20 cellular contexts compared by ENCODE assay signal in genomic region chr11:44149651-44150050, GRCh38. TPM values are rescaled to one million over a fixed set of nuclear protein-coding genes. Genes with fewer than 3 reads are reported as not detected.
DNase-seq lines count a peak whose midpoint lies in the region; ATAC-seq, FAIRE-seq and TF ChIP-seq lines count a peak whose summit lies in the region.
"Had no signal": no experiment of that assay in that cellular context is flagged by ENCODE, and none has a peak within 500 bp of the region (broad histone marks: within the 10 kb centered on the region; RNA-seq: fewer than 3 reads in every experiment).

No MANE protein-coding gene starts in this region.

- H3K9me3 Mint-ChIP-seq in activated naive CD8-positive, alpha-beta T cell (ENCODE audit: low read depth): peaks cover 23% of the 10 kb centered on the region
- peaks cover 12% of the 10 kb centered on the region for H3K9me3 Mint-ChIP-seq in activated naive CD8-positive, alpha-beta T cell treated with anti-CD3 and anti-CD28 coated beads, Interleukin-2, amount 50 U/mL, for 24 hours
- peaks cover 7% of the 10 kb centered on the region for H3K9me3 Mint-ChIP-seq in stimulated activated memory B cell treated with anti-CD40 and anti-IgM and Interleukin-4, amounts not matched to agents 10 μg/mL and 1 μg/mL and 100 μg/mL, for 72 hours

- H3K4me1 Mint-ChIP-seq in activated naive CD8-positive, alpha-beta T cell (ENCODE audit: low read depth): no peaks in the 10 kb centered on the region
- no peaks in the 10 kb centered on the region for H3K4me1 Mint-ChIP-seq in activated naive CD8-positive, alpha-beta T cell treated with anti-CD3 and anti-CD28 coated beads, Interleukin-2, amount 50 U/mL, for 24 hours
- H3K4me1 Mint-ChIP-seq in stimulated activated memory B cell treated with anti-CD40 and anti-IgM and Interleukin-4, amounts not matched to agents 10 μg/mL and 1 μg/mL and 100 μg/mL, for 72 hours: peaks cover 4% of the 10 kb centered on the region

- TF ChIP-seq CTCF in fibroblast of pulmonary artery (IDR thresholded peaks at IDR 0.05; ENCODE audit: low read length, missing control alignments) (no peak), psoas muscle (IDR thresholded peaks at IDR 0.05) (no peak), kidney (IDR thresholded peaks at IDR 0.05; ENCODE audit: borderline replicate concordance, extremely low read depth, insufficient read depth) (no peak)

- intact Hi-C loops in psoas muscle (cut with DNase I) (no loop called here), kidney (cut with DNase I) (no loop called here)

- H3K27ac Mint-ChIP-seq in activated naive CD8-positive, alpha-beta T cell: peak overlapping the region; percentile 18
- H3K27ac Mint-ChIP-seq in activated naive CD8-positive, alpha-beta T cell treated with anti-CD3 and anti-CD28 coated beads, Interleukin-2, amount 50 U/mL, for 24 hours: no peak overlapping the region
- H3K27ac Mint-ChIP-seq in stimulated activated memory B cell treated with anti-CD40 and anti-IgM and Interleukin-4, amounts not matched to agents 10 μg/mL and 1 μg/mL and 100 μg/mL, for 72 hours: no peak overlapping the region
- H3K27ac Mint-ChIP-seq: CD14-positive monocyte had no signal

- no peak for ATAC-seq in activated naive CD8-positive, alpha-beta T cell treated with anti-CD3 and anti-CD28 coated beads, Interleukin-2, amount 50 U/mL, for 24 hours
- ATAC-seq in psoas muscle: no peak
- ATAC-seq in stimulated activated memory B cell treated with anti-CD40 and anti-IgM and Interleukin-4, amounts not matched to agents 10 μg/mL and 1 μg/mL and 100 μg/mL, for 72 hours: no peak
- no peak for ATAC-seq in HG03095 (IDR thresholded peaks at IDR 0.05; ENCODE audit: unreplicated experiment)

- FAIRE-seq in kidney (lab: Jason Lieb, UNC): no peak
- FAIRE-seq: GM12891 had no signal

- H3K36me3 ChIP-seq in psoas muscle (ENCODE audit: insufficient read depth in 1 of 2, low read depth in 1 of 2): no peaks in the 10 kb centered on the region
- peaks cover 0 to 2% of the 10 kb centered on the region in 2 donors for H3K36me3 ChIP-seq in kidney (ENCODE audit: control insufficient read depth in 1 of 2, insufficient read depth in 2 of 2, low read length in 2 of 2)

- no peak for DNase-seq in activated naive CD8-positive, alpha-beta T cell treated with anti-CD3 and anti-CD28 coated beads, Interleukin-2, amount 50 U/mL, for 24 hours
- peak; percentile 8 for DNase-seq in amniotic epithelial cell (ENCODE audit: low read depth)
- DNase-seq in fibroblast of pulmonary artery (ENCODE audit: low read depth): peak; percentile 23
- no peak for DNase-seq in psoas muscle
- DNase-seq in kidney: no peak
- DNase-seq: AML-193, COR-L47, DMS153, KBM-7, NCI-H1436, NCI-H1930, NCI-H226, NCI-H524 treated with DMSO at 0.1 percent for 48 hours, RPMI8226 had no signal

- no peaks in the 10 kb centered on the region for H3K27me3 ChIP-seq in psoas muscle (ENCODE audit: insufficient read depth in 3 of 3, low read length in 2 of 3)

- peaks cover 65% of the 10 kb centered on the region for H3K36me3 Mint-ChIP-seq in activated naive CD8-positive, alpha-beta T cell
- H3K36me3 Mint-ChIP-seq in activated naive CD8-positive, alpha-beta T cell treated with anti-CD3 and anti-CD28 coated beads, Interleukin-2, amount 50 U/mL, for 24 hours (ENCODE audit: low read depth): peaks cover 58% of the 10 kb centered on the region
- H3K36me3 Mint-ChIP-seq in stimulated activated memory B cell treated with anti-CD40 and anti-IgM and Interleukin-4, amounts not matched to agents 10 μg/mL and 1 μg/mL and 100 μg/mL, for 72 hours: peaks cover 91% of the 10 kb centered on the region

- H3K27ac ChIP-seq in psoas muscle: peak overlapping the region; percentile 43
- no peak overlapping the region for H3K27ac ChIP-seq in kidney (ENCODE audit: low read depth in 2 of 2, low read length in 2 of 2)
- H3K27ac ChIP-seq: 22Rv1 had no signal

- peaks cover 39% of the 10 kb centered on the region for H3K4me1 ChIP-seq in psoas muscle
- peaks cover 0 to 1% of the 10 kb centered on the region in 2 donors for H3K4me1 ChIP-seq in kidney (ENCODE audit: control insufficient read depth in 1 of 2, insufficient read depth in 1 of 2, low read depth in 1 of 2, low read length in 2 of 2)

- no peak overlapping the region for H3K9ac ChIP-seq in kidney (ENCODE audit: low read length in 2 of 2)

- H3K9me3 ChIP-seq in psoas muscle (no peaks in the 10 kb centered on the region), kidney (ENCODE audit: control insufficient read depth in 1 of 2, low read length in 2 of 2) (no peaks in the 10 kb centered on the region)

- WGBS in psoas muscle, 3 donors: 87 to 91% (median 88%) methylated on average over 2 of the region's 2 CpGs

- H3K4me3 Mint-ChIP-seq in activated naive CD8-positive, alpha-beta T cell: no peak overlapping the region
- no peak overlapping the region for H3K4me3 Mint-ChIP-seq in activated naive CD8-positive, alpha-beta T cell treated with anti-CD3 and anti-CD28 coated beads, Interleukin-2, amount 50 U/mL, for 24 hours
- H3K4me3 Mint-ChIP-seq in stimulated activated memory B cell treated with anti-CD40 and anti-IgM and Interleukin-4, amounts not matched to agents 10 μg/mL and 1 μg/mL and 100 μg/mL, for 72 hours: no peak overlapping the region
- H3K4me3 Mint-ChIP-seq: CD14-positive monocyte had no signal

- no peak overlapping the region for H3K4me3 ChIP-seq in fibroblast of pulmonary artery (replicated peaks; ENCODE audit: low read depth, low read length)
- no peak overlapping the region for H3K4me3 ChIP-seq in psoas muscle
- no peak overlapping the region for H3K4me3 ChIP-seq in kidney (ENCODE audit: low read length in 2 of 2)

- no peaks in the 10 kb centered on the region for H3K27me3 Mint-ChIP-seq in activated naive CD8-positive, alpha-beta T cell
- no peaks in the 10 kb centered on the region for H3K27me3 Mint-ChIP-seq in activated naive CD8-positive, alpha-beta T cell treated with anti-CD3 and anti-CD28 coated beads, Interleukin-2, amount 50 U/mL, for 24 hours
- H3K27me3 Mint-ChIP-seq in stimulated activated memory B cell treated with anti-CD40 and anti-IgM and Interleukin-4, amounts not matched to agents 10 μg/mL and 1 μg/mL and 100 μg/mL, for 72 hours: no peaks in the 10 kb centered on the region

RNA-seq across cellular contexts. Expression of gene EXT2, which starts 54.2 kb away (rescaled TPM):
- 10 to 100 TPM; 21.4 to 23.5 (median 21.6) TPM for total RNA-seq in psoas muscle
- polyA plus RNA-seq in psoas muscle: 10 to 100 TPM; 11.0 to 15.1 (median 13.1) TPM
- 54.1 TPM for total RNA-seq in kidney
- polyA plus RNA-seq in kidney (ENCODE audit: insufficient read depth, low read depth, low replicate concordance): 29.8 TPM

Comparison
In these comparisons a context has a peak if more than half of its experiments do, and no peak if none do; other contexts are left out.
1. DNase-seq: peak in amniotic epithelial cell (single experiment) and fibroblast of pulmonary artery (single experiment); none in activated naive CD8-positive, alpha-beta T cell treated with anti-CD3 and anti-CD28 coated beads, Interleukin-2, amount 50 U/mL, for 24 hours (single experiment), psoas muscle (0 of 2) and kidney (single experiment).